Comparison of ENCODE assay signal across 8 cellular contexts in genomic region chr3:90091557-90091956, GRCh38.
DNase-seq lines count a peak whose midpoint lies in the region; ATAC-seq, FAIRE-seq and TF ChIP-seq lines count a peak whose summit lies in the region.

No MANE protein-coding gene starts in this region.

- no TSS peak for BruUV-seq in HCT116 (replicated peaks; lab: Mats Ljungman, UMichigan)
- BruUV-seq in GM12878 (replicated peaks; lab: Mats Ljungman, UMichigan) = no TSS peak

- H3K4me2 ChIP-seq in HCT116 (ENCODE audit: low read length) (no peak overlapping the region), GM12878 (ENCODE audit: control insufficient read depth, insufficient read depth) (no peak overlapping the region)

- no peaks in the 10 kb centered on the region for H3K36me3 Mint-ChIP-seq in T-cell
- H3K36me3 Mint-ChIP-seq in activated CD4-positive, alpha-beta memory T cell treated with anti-CD3 and anti-CD28 coated beads, Interleukin-2, amount 10 ng/mL, durations not matched to agents 7 days and 5 days (ENCODE audit: low read depth) = no peaks in the 10 kb centered on the region

- H3K79me2 ChIP-seq in HCT116 (ENCODE audit: insufficient read depth, low read length) = no peaks in the 10 kb centered on the region
- H3K79me2 ChIP-seq in GM12878 (ENCODE audit: control insufficient read depth, insufficient read depth, low read length) = no peaks in the 10 kb centered on the region

- 0 out of 2 replicates have a peak, but pooled peaks have one; percentile 3 for TF ChIP-seq RAD21 in HCT116 (IDR thresholded peaks at IDR 0.05; ENCODE audit: low read depth)
- peak; percentile 60 for TF ChIP-seq RAD21 in GM12878 (IDR thresholded peaks at IDR 0.05; ENCODE audit: insufficient read depth, low read depth, low read length)

- no peaks in the 10 kb centered on the region for H3K27me3 ChIP-seq in HCT116 (ENCODE audit: insufficient read depth, low read length)
- H3K27me3 ChIP-seq in GM12878 (replicated peaks in 1 of 2; ENCODE audit: control insufficient read depth in 2 of 2, insufficient read depth in 2 of 2, low read length in 1 of 2) = no peaks in the 10 kb centered on the region
- H3K27me3 ChIP-seq in right lobe of liver = peaks cover 0 to 9% of the 10 kb centered on the region in 2 donors

- in situ Hi-C loops in GM12878 (cut with MboI) = loop anchor here (25.0 kb wide), 1 partner anchor 1879 kb away; no protein-coding TSS in a partner anchor

- SMC1A ChIA-PET in GM12878 (lab: Charles Lee; ENCODE audit: uncharacterized antibody, unreplicated experiment) = interaction anchor here (0.6 to 8.7 kb wide), 80 partner anchors 9 to 1872 kb away, joined by 3 to 105 read pairs (median 5); no protein-coding TSS in a partner anchor

- no peak for FAIRE-seq in GM12878 (lab: Jason Lieb, UNC)

- H3K36me3 ChIP-seq in HCT116 (ENCODE audit: control insufficient read depth in 1 of 2, insufficient read depth in 2 of 2, low read length in 2 of 2) (no peaks in the 10 kb centered on the region), GM12878 (ENCODE audit: control insufficient read depth in 2 of 2, insufficient read depth in 2 of 2, low read length in 1 of 2) (no peaks in the 10 kb centered on the region), right lobe of liver (no peaks in the 10 kb centered on the region)

- WGBS in GM12878 (ENCODE audit: insufficient coverage, insufficient replicate concordance, low lambda C conversion rate, missing lambda C conversion rate) = 0% methylated on average over 2 of the region's 2 CpGs
- 10% methylated on average over 2 of the region's 2 CpGs for WGBS in right lobe of liver (ENCODE audit: insufficient coverage, low coverage, low lambda C conversion rate, missing lambda C conversion rate)

- peak; percentile 76 for DNase-seq in COR-L47 (lab: John Stamatoyannopoulos, UW)
- no peak for DNase-seq in HCT116 (ENCODE audit: low read depth, low spot score)
- DNase-seq in NCI-H1694 (lab: John Stamatoyannopoulos, UW) = peak; percentile 21
- no peak for DNase-seq in GM12878 (ENCODE audit: low read depth, low spot score)
- DNase-seq in right lobe of liver = no peak
- no peak for DNase-seq in T-cell
- no peak for DNase-seq in activated CD4-positive, alpha-beta memory T cell treated with anti-CD3 and anti-CD28 coated beads, Interleukin-2, amount 10 ng/mL, durations not matched to agents 7 days and 5 days

- no peak for TF ChIP-seq POLR2A in HCT116 (IDR thresholded peaks at IDR 0.05; ENCODE audit: borderline replicate concordance, extremely low read depth, insufficient read depth, insufficient read length)
- no peak for TF ChIP-seq POLR2A in GM12878 (IDR thresholded peaks at IDR 0.05; ENCODE audit: low read depth, low read length)
- no peak for TF ChIP-seq POLR2A in right lobe of liver (IDR thresholded peaks at IDR 0.05)

- H3K27ac ChIP-seq in HCT116 (ENCODE audit: low read depth, low read length) (no peak overlapping the region), GM12878 (ENCODE audit: control insufficient read depth, insufficient read depth) (no peak overlapping the region), right lobe of liver (no peak overlapping the region)

- H3K4me1 Mint-ChIP-seq in T-cell = no peaks in the 10 kb centered on the region
- no peaks in the 10 kb centered on the region for H3K4me1 Mint-ChIP-seq in activated CD4-positive, alpha-beta memory T cell treated with anti-CD3 and anti-CD28 coated beads, Interleukin-2, amount 10 ng/mL, durations not matched to agents 7 days and 5 days

- intact Hi-C loops in HCT116 (cut with micrococcal nuclease) (loop anchor here (5.0 kb wide), 1 partner anchor 1874 kb away; no protein-coding TSS in a partner anchor), GM12878 (cut with micrococcal nuclease; ENCODE audit: unreplicated experiment) (loop anchor here (2.0 to 10.0 kb wide), 6 partner anchors 144 to 1889 kb away; partner anchors contain the start of gene EPHA3), right lobe of liver (cut with DNase I) (no loop called here)

- POLR2A ChIA-PET in HCT116 (lab: Charles Lee) = no interaction called here
- POLR2A ChIA-PET in GM12878 (lab: Charles Lee) = interaction anchor here (0.6 kb wide), 1 partner anchor 78 kb away, joined by 3 read pairs; no protein-coding TSS in a partner anchor
- POLR2A ChIA-PET in T-cell (lab: Charles Lee) = no interaction called here
- POLR2A ChIA-PET in activated CD4-positive, alpha-beta memory T cell treated with anti-CD3 and anti-CD28 coated beads, Interleukin-2, amount 10 ng/mL, durations not matched to agents 7 days and 5 days (lab: Charles Lee) = no interaction called here

- no peak overlapping the region for H3K4me3 ChIP-seq in HCT116 (replicated peaks in 1 of 2; ENCODE audit: low read depth in 1 of 2, low read length in 2 of 2)
- no peak overlapping the region for H3K4me3 ChIP-seq in GM12878
- no peak overlapping the region for H3K4me3 ChIP-seq in right lobe of liver

- H3K27me3 Mint-ChIP-seq in T-cell = no peaks in the 10 kb centered on the region
- H3K27me3 Mint-ChIP-seq in activated CD4-positive, alpha-beta memory T cell treated with anti-CD3 and anti-CD28 coated beads, Interleukin-2, amount 10 ng/mL, durations not matched to agents 7 days and 5 days = no peaks in the 10 kb centered on the region

- TF ChIP-seq CTCF in HCT116 (IDR thresholded peaks at IDR 0.05 in 2 of 3, conservative IDR thresholded peaks at IDR 0.05 in 1 of 3; ENCODE audit: borderline replicate concordance in 1 of 3, insufficient read depth in 1 of 3, low read depth in 2 of 3, low read length in 2 of 3) (0 out of 6 replicates have a peak, but pooled peaks of 2 of the 3 experiments have one; percentile 11 to 18), GM12878 (IDR thresholded peaks at IDR 0.05 in 2 of 3, conservative IDR thresholded peaks at IDR 0.05 in 1 of 3; ENCODE audit: control insufficient read depth in 2 of 3, extremely low read depth in 1 of 3, insufficient read depth in 1 of 3, low read depth in 3 of 3, low read length in 3 of 3) (peak; percentile 22 to 49 (median 42); a peak in 4 of 6 replicates), right lobe of liver (IDR thresholded peaks at IDR 0.05) (peak; percentile 15 to 42 (median 33))

- no peak for TF ChIP-seq EP300 in GM12878 (IDR thresholded peaks at IDR 0.05; ENCODE audit: borderline replicate concordance in 1 of 2, control insufficient read depth in 1 of 2, low read depth in 2 of 2, low read length in 2 of 2)

- ATAC-seq in HCT116 = no peak
- ATAC-seq in GM12878 = peak; percentile 94
- ATAC-seq in right lobe of liver = peak; percentile 42 to 65 (median 52)
- no peak for ATAC-seq in T-cell (replicated peaks in 1 of 4)
- no peak for ATAC-seq in HG03196 (IDR thresholded peaks at IDR 0.05; ENCODE audit: unreplicated experiment)

- 0 out of 4 replicates have a peak, but pooled peaks cover 3 to 6% of the 10 kb centered on the region in 2 experiments for H3K9me3 ChIP-seq in HCT116 (ENCODE audit: control insufficient read depth in 1 of 2, insufficient read depth in 1 of 2, low read depth in 1 of 2, low read length in 2 of 2)
- H3K9me3 ChIP-seq in GM12878 (replicated peaks; ENCODE audit: control insufficient read depth, insufficient read depth, low read length) = no peaks in the 10 kb centered on the region
- no peaks in the 10 kb centered on the region for H3K9me3 ChIP-seq in right lobe of liver

- no peaks in the 10 kb centered on the region for H4K20me1 ChIP-seq in HCT116 (ENCODE audit: insufficient read depth)
- H4K20me1 ChIP-seq in GM12878 (ENCODE audit: control insufficient read depth, insufficient read depth) = no peaks in the 10 kb centered on the region

- peaks cover 0 to 6% (median 3%) of the 10 kb centered on the region in 3 donors for H3K9me3 Mint-ChIP-seq in T-cell
- no peaks in the 10 kb centered on the region for H3K9me3 Mint-ChIP-seq in activated CD4-positive, alpha-beta memory T cell treated with anti-CD3 and anti-CD28 coated beads, Interleukin-2, amount 10 ng/mL, durations not matched to agents 7 days and 5 days

- CTCF ChIA-PET in HCT116 (lab: Charles Lee) (interaction anchor here (1.0 kb wide), 1 partner anchor 1887 kb away, joined by 3 read pairs; no protein-coding TSS in a partner anchor), GM12878 (lab: Yijun Ruan, JAX) (interaction anchor here (0.6 to 5.5 kb wide), 103 partner anchors 9 to 1891 kb away, joined by 3 to 58 read pairs (median 4); no protein-coding TSS in a partner anchor), T-cell (lab: Charles Lee) (no interaction called here)
- CTCF ChIA-PET in activated CD4-positive, alpha-beta memory T cell treated with anti-CD3 and anti-CD28 coated beads, Interleukin-2, amount 10 ng/mL, durations not matched to agents 7 days and 5 days (lab: Charles Lee) = interaction anchor here (0.6 kb wide), 1 partner anchor 13 kb away, joined by 3 read pairs; no protein-coding TSS in a partner anchor

- no peaks in the 10 kb centered on the region for H3K9me2 ChIP-seq in HCT116 (ENCODE audit: insufficient read depth)

- H2AFZ ChIP-seq in HCT116 (ENCODE audit: low read depth, low read length, poor library complexity, severe bottlenecking) = no peak overlapping the region
- no peak overlapping the region for H2AFZ ChIP-seq in GM12878 (ENCODE audit: control insufficient read depth, low read depth, low read length)

- no peak overlapping the region for H3K27ac Mint-ChIP-seq in T-cell
- H3K27ac Mint-ChIP-seq in activated CD4-positive, alpha-beta memory T cell treated with anti-CD3 and anti-CD28 coated beads, Interleukin-2, amount 10 ng/mL, durations not matched to agents 7 days and 5 days = no peak overlapping the region

- RAD21 ChIA-PET in HCT116 (lab: Charles Lee; ENCODE audit: low non-redundant PET in 1 of 2, low total read pairs in 2 of 2, uncharacterized antibody in 2 of 2, unreplicated experiment in 2 of 2) (no interaction called here), GM12878 (lab: Charles Lee; ENCODE audit: unreplicated experiment) (interaction anchor here (0.6 to 5.6 kb wide), 79 partner anchors 11 to 1886 kb away, joined by 3 to 38 read pairs (median 3); no protein-coding TSS in a partner anchor)

- H3K4me1 ChIP-seq in HCT116 (ENCODE audit: control insufficient read depth in 1 of 2, insufficient read depth in 2 of 2, low read length in 2 of 2) (no peaks in the 10 kb centered on the region), GM12878 (ENCODE audit: control insufficient read depth, insufficient read depth, low read length) (no peaks in the 10 kb centered on the region), right lobe of liver (no peaks in the 10 kb centered on the region)

- no peak overlapping the region for H3K4me3 Mint-ChIP-seq in T-cell
- no peak overlapping the region for H3K4me3 Mint-ChIP-seq in activated CD4-positive, alpha-beta memory T cell treated with anti-CD3 and anti-CD28 coated beads, Interleukin-2, amount 10 ng/mL, durations not matched to agents 7 days and 5 days

- no peak overlapping the region for H3K9ac ChIP-seq in HCT116 (ENCODE audit: low read length)
- no peak overlapping the region for H3K9ac ChIP-seq in GM12878 (ENCODE audit: control insufficient read depth, insufficient read depth, low read length)

TF ChIP-seq in HCT116, 20 proteins besides CTCF, POLR2A, EP300 and RAD21 (continues in another document):
- no peak for TF ChIP-seq TCF7L2 (IDR thresholded peaks at IDR 0.05; ENCODE audit: borderline replicate concordance, extremely low read depth, insufficient read depth, insufficient read length)
- TF ChIP-seq EZH2 (IDR thresholded peaks at IDR 0.05) = no peak

TF ChIP-seq in GM12878, 131 proteins besides CTCF, POLR2A, EP300 and RAD21:
- peak; percentile 46; the same call in 1 of the 2 replicates for TF ChIP-seq SMC3 (IDR thresholded peaks at IDR 0.05; ENCODE audit: borderline replicate concordance, low read length)
- TF ChIP-seq JUND (IDR thresholded peaks at IDR 0.05; ENCODE audit: low read depth, low read length) = no peak

Comparison
In these comparisons a context has a peak if more than half of its experiments do, and no peak if none do; other contexts are left out.
1. DNase-seq: peak in COR-L47 (single experiment) and NCI-H1694 (single experiment); none in HCT116 (single experiment), GM12878 (single experiment), right lobe of liver (0 of 3), T-cell (0 of 34) and activated CD4-positive, alpha-beta memory T cell treated with anti-CD3 and anti-CD28 coated beads, Interleukin-2, amount 10 ng/mL, durations not matched to agents 7 days and 5 days (single experiment).
2. ATAC-seq: peak in GM12878 (single experiment) and right lobe of liver (4 of 4); none in HCT116 (single experiment), T-cell (0 of 4) and HG03196 (single experiment).
3. CTCF ChIA-PET loops: an anchor here in HCT116 (1.0 kb wide), GM12878 (0.6 to 5.5 kb wide) and activated CD4-positive, alpha-beta memory T cell treated with anti-CD3 and anti-CD28 coated beads, Interleukin-2, amount 10 ng/mL, durations not matched to agents 7 days and 5 days (0.6 kb wide); none called in T-cell.
4. intact Hi-C loops: an anchor here in HCT116 (5.0 kb wide) and GM12878 (2.0 to 10.0 kb wide); none called in right lobe of liver.
5. Peak in every context shown above with its lines, with median percentiles within 50 percentile points of each other: CTCF ChIP-seq.